1 cellular context compared by ENCODE assay signal in the genomic region with DNA sequence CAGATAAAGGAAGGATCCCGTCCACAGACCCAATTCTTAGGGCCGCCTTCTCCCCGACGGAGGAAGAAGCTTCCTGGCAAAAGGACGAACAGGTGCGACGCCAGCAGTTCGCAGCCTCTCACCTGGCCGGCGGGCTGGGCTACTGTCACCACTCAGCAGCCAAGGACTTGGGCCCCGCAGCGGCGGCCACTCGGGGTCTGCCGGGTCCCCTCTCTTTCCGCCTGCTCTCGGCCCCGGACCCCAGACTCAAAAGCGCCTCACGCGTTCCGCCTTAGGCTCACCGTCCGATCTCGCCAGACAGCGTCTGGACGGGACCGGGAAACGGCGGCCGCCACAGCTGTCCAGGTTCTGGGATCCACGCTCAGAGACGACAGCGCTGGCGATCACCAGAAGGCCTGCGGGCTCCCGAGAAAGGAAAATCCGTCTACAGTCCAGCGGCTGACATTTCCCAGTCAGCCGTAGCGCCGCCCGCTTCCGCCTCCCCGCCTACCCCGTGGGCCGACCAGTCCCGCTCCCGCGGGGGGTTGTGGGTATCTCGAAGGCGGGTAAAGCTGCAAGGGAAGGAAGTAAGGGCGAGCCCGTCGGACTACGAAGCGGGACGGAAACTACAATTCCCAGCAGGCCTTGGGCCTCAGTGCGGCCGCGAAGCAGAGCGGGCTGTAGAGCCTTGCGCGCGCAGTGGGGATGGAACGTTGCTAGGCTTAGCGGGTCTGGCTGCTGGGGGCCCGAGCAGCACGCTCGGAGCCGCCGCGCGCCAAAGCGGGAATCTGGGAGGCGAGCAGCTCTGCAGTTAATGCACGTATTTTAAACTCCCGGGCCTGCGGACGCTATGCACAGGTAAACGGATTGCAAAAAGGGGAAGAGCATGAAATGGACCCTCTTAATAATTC.
TF ChIP-seq lines count a peak whose summit lies in the region.

A gene (minus strand): TSS at position 454 of the 890 bp plus-strand sequence. CDS start 8,538 bp downstream, outside the sequence.
A gene (plus strand): TSS at position 678 of the 890 bp plus-strand sequence. CDS start 152 bp downstream, at position 830.

TF ChIP-seq in HepG2, 621 proteins besides CTCF, POLR2A, EP300 and RAD21 (continued from another document and continues in another):
- peak; percentile 24 for TF ChIP-seq ISL2 (CRISPR knock-in tag; IDR thresholded peaks at IDR 0.05)
- peak; percentile 82 for TF ChIP-seq HNRNPLL (IDR thresholded peaks at IDR 0.05; ENCODE audit: low read depth, low read length, poor library complexity, severe bottlenecking)
- peak; percentile 6; the same call in 1 of the 2 replicates for TF ChIP-seq ZNF816 (CRISPR knock-in tag; IDR thresholded peaks at IDR 0.05; ENCODE audit: borderline replicate concordance)
- TF ChIP-seq ZNF737 (CRISPR knock-in tag; IDR thresholded peaks at IDR 0.05; ENCODE audit: borderline replicate concordance) = 0 out of 2 replicates have a peak, but pooled peaks have one; percentile 34
- TF ChIP-seq KLF13 (CRISPR knock-in tag; IDR thresholded peaks at IDR 0.05) = no peak
- TF ChIP-seq, protein P1, sequence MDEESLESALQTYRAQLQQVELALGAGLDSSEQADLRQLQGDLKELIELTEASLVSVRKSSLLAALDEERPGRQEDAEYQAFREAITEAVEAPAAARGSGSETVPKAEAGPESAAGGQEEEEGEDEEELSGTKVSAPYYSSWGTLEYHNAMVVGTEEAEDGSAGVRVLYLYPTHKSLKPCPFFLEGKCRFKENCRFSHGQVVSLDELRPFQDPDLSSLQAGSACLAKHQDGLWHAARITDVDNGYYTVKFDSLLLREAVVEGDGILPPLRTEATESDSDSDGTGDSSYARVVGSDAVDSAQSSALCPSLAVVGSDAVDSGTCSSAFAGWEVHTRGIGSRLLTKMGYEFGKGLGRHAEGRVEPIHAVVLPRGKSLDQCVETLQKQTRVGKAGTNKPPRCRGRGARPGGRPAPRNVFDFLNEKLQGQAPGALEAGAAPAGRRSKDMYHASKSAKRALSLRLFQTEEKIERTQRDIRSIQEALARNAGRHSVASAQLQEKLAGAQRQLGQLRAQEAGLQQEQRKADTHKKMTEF (CRISPR knock-in tag; IDR thresholded peaks at IDR 0.05) = peak; percentile 84; the same call in 1 of the 2 replicates
- peak; percentile 52 for TF ChIP-seq HIVEP1 (CRISPR knock-in tag; IDR thresholded peaks at IDR 0.05)
- no peak for TF ChIP-seq SOX13 (IDR thresholded peaks at IDR 0.05)
- TF ChIP-seq SOX13 (CRISPR knock-in tag; conservative IDR thresholded peaks at IDR 0.05 in 1 of 2, IDR thresholded peaks at IDR 0.05 in 1 of 2) = peak in 1 of 2 experiments; percentile 49; a peak in 2 of 4 replicates
- TF ChIP-seq MTA1 (CRISPR knock-in tag; IDR thresholded peaks at IDR 0.05; ENCODE audit: borderline replicate concordance) = 0 out of 2 replicates have a peak, but pooled peaks have one; percentile 61
- peak; percentile 83 for TF ChIP-seq ZNF350 (CRISPR knock-in tag; IDR thresholded peaks at IDR 0.05; ENCODE audit: borderline replicate concordance, low read depth)
- no peak for TF ChIP-seq TP53 (CRISPR knock-in tag; conservative IDR thresholded peaks at IDR 0.05)
- TF ChIP-seq, protein P2, sequence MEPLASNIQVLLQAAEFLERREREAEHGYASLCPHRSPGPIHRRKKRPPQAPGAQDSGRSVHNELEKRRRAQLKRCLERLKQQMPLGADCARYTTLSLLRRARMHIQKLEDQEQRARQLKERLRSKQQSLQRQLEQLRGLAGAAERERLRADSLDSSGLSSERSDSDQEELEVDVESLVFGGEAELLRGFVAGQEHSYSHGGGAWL (CRISPR knock-in tag; IDR thresholded peaks at IDR 0.05) = peak; percentile 39
- TF ChIP-seq MAFG (CRISPR knock-in tag; IDR thresholded peaks at IDR 0.05) = no peak
- TF ChIP-seq, protein P3, sequence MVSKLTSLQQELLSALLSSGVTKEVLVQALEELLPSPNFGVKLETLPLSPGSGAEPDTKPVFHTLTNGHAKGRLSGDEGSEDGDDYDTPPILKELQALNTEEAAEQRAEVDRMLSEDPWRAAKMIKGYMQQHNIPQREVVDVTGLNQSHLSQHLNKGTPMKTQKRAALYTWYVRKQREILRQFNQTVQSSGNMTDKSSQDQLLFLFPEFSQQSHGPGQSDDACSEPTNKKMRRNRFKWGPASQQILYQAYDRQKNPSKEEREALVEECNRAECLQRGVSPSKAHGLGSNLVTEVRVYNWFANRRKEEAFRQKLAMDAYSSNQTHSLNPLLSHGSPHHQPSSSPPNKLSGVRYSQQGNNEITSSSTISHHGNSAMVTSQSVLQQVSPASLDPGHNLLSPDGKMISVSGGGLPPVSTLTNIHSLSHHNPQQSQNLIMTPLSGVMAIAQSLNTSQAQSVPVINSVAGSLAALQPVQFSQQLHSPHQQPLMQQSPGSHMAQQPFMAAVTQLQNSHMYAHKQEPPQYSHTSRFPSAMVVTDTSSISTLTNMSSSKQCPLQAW (CRISPR knock-in tag; IDR thresholded peaks at IDR 0.05) = peak; percentile 94
- TF ChIP-seq PHF8 (CRISPR knock-in tag; IDR thresholded peaks at IDR 0.05) = peak; percentile 76
- 0 out of 2 replicates have a peak, but pooled peaks have one; percentile 37 for TF ChIP-seq TMF1 (CRISPR knock-in tag; IDR thresholded peaks at IDR 0.05; ENCODE audit: low read depth)
- peak; percentile 56 for TF ChIP-seq SP5 (CRISPR knock-in tag; IDR thresholded peaks at IDR 0.05; ENCODE audit: borderline replicate concordance, low read depth)
- no peak for TF ChIP-seq ZNF232 (CRISPR knock-in tag; IDR thresholded peaks at IDR 0.05; ENCODE audit: borderline replicate concordance)
- peak; percentile 84 for TF ChIP-seq ZMYM4 (CRISPR knock-in tag; IDR thresholded peaks at IDR 0.05)
- TF ChIP-seq, protein P4, sequence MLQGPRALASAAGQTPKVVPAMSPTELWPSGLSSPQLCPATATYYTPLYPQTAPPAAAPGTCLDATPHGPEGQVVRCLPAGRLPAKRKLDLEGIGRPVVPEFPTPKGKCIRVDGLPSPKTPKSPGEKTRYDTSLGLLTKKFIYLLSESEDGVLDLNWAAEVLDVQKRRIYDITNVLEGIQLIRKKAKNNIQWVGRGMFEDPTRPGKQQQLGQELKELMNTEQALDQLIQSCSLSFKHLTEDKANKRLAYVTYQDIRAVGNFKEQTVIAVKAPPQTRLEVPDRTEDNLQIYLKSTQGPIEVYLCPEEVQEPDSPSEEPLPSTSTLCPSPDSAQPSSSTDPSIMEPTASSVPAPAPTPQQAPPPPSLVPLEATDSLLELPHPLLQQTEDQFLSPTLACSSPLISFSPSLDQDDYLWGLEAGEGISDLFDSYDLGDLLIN (CRISPR knock-in tag; IDR thresholded peaks at IDR 0.05; ENCODE audit: borderline replicate concordance) = no peak
- TF ChIP-seq SMAD3 (CRISPR knock-in tag; IDR thresholded peaks at IDR 0.05) = 0 out of 2 replicates have a peak, but pooled peaks have one; percentile 33
- peak; percentile 86 for TF ChIP-seq ZNF558 (CRISPR knock-in tag; IDR thresholded peaks at IDR 0.05; ENCODE audit: borderline replicate concordance)
- TF ChIP-seq, protein P5, sequence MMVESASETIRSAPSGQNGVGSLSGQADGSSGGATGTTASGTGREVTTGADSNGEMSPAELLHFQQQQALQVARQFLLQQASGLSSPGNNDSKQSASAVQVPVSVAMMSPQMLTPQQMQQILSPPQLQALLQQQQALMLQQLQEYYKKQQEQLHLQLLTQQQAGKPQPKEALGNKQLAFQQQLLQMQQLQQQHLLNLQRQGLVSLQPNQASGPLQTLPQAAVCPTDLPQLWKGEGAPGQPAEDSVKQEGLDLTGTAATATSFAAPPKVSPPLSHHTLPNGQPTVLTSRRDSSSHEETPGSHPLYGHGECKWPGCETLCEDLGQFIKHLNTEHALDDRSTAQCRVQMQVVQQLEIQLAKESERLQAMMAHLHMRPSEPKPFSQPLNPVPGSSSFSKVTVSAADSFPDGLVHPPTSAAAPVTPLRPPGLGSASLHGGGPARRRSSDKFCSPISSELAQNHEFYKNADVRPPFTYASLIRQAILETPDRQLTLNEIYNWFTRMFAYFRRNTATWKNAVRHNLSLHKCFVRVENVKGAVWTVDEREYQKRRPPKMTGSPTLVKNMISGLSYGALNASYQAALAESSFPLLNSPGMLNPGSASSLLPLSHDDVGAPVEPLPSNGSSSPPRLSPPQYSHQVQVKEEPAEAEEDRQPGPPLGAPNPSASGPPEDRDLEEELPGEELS (CRISPR knock-in tag; IDR thresholded peaks at IDR 0.05) = peak; percentile 60; the same call in 1 of the 2 replicates
- peak; percentile 83 for TF ChIP-seq FOXK1 (CRISPR knock-in tag; IDR thresholded peaks at IDR 0.05; ENCODE audit: borderline replicate concordance, low read depth)
- TF ChIP-seq SP2 (CRISPR knock-in tag; IDR thresholded peaks at IDR 0.05) = peak; percentile 75
- TF ChIP-seq FOSL2 (CRISPR knock-in tag; IDR thresholded peaks at IDR 0.05) = peak; percentile 33; the same call in 1 of the 2 replicates
- TF ChIP-seq ZNF883 (CRISPR knock-in tag; IDR thresholded peaks at IDR 0.05; ENCODE audit: not compliant biosample characterization) = peak; percentile 41
- 0 out of 2 replicates have a peak, but pooled peaks have one; percentile 19 for TF ChIP-seq HNRNPL (IDR thresholded peaks at IDR 0.05; ENCODE audit: low read depth, low read length)
- TF ChIP-seq ZFP36L1 (CRISPR knock-in tag; IDR thresholded peaks at IDR 0.05) = 0 out of 2 replicates have a peak, but pooled peaks have one; percentile 77
- peak; percentile 37; the same call in 1 of the 2 replicates for TF ChIP-seq ZSCAN29 (CRISPR knock-in tag; conservative IDR thresholded peaks at IDR 0.05)
- TF ChIP-seq BCL6 (CRISPR knock-in tag; IDR thresholded peaks at IDR 0.05) = peak; percentile 50
- peak; percentile 90; the same call in 1 of the 2 replicates for TF ChIP-seq IRF2 (CRISPR knock-in tag; IDR thresholded peaks at IDR 0.05)
- peak; percentile 54; the same call in 1 of the 2 replicates for TF ChIP-seq KLF11 (CRISPR knock-in tag; IDR thresholded peaks at IDR 0.05)
- TF ChIP-seq, protein P6, sequence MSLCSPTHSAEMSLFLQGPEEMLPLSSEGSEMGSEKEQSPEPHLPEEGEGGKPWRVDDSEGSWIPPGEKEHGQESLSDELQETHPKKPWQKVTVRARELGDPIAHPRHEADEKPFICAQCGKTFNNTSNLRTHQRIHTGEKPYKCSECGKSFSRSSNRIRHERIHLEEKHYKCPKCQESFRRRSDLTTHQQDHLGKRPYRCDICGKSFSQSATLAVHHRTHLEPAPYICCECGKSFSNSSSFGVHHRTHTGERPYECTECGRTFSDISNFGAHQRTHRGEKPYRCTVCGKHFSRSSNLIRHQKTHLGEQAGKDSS (CRISPR knock-in tag; IDR thresholded peaks at IDR 0.05; ENCODE audit: borderline replicate concordance, low read depth) = 0 out of 2 replicates have a peak, but pooled peaks have one; percentile 36
- TF ChIP-seq HOXA5 (CRISPR knock-in tag; IDR thresholded peaks at IDR 0.05) = peak; percentile 80
- TF ChIP-seq ZNF354B (CRISPR knock-in tag; IDR thresholded peaks at IDR 0.05) = no peak
- 0 out of 2 replicates have a peak, but pooled peaks have one; percentile 47 for TF ChIP-seq ZNF572 (CRISPR knock-in tag; IDR thresholded peaks at IDR 0.05)
- TF ChIP-seq ZNF274 (CRISPR knock-in tag; IDR thresholded peaks at IDR 0.05) = peak; percentile 79; the same call in 1 of the 2 replicates
- TF ChIP-seq, protein P7, sequence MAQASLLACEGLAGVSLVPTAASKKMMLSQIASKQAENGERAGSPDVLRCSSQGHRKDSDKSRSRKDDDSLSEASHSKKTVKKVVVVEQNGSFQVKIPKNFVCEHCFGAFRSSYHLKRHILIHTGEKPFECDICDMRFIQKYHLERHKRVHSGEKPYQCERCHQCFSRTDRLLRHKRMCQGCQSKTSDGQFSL (CRISPR knock-in tag; IDR thresholded peaks at IDR 0.05) = no peak
- peak; percentile 44; the same call in 1 of the 2 replicates for TF ChIP-seq PPARG (CRISPR knock-in tag; conservative IDR thresholded peaks at IDR 0.05)
- TF ChIP-seq THAP11 (CRISPR knock-in tag; IDR thresholded peaks at IDR 0.05) = peak; percentile 99
- no peak for TF ChIP-seq SCMH1 (CRISPR knock-in tag; IDR thresholded peaks at IDR 0.05; ENCODE audit: borderline replicate concordance)
- no peak for TF ChIP-seq HOXA7 (CRISPR knock-in tag; IDR thresholded peaks at IDR 0.05)
- peak; percentile 71; the same call in 1 of the 2 replicates for TF ChIP-seq ZNF121 (CRISPR knock-in tag; IDR thresholded peaks at IDR 0.05)
- TF ChIP-seq POLR2AphosphoS5 (IDR thresholded peaks at IDR 0.05; ENCODE audit: low read depth, low read length) = peak; percentile 81
- TF ChIP-seq TCF7 (IDR thresholded peaks at IDR 0.05; ENCODE audit: low read depth) = no peak
- no peak for TF ChIP-seq KLF9 (CRISPR knock-in tag; IDR thresholded peaks at IDR 0.05; ENCODE audit: low read depth)
- peak; percentile 89 for TF ChIP-seq SUZ12 (IDR thresholded peaks at IDR 0.05; ENCODE audit: low read depth, low read length)
- TF ChIP-seq ZNF878 (CRISPR knock-in tag; IDR thresholded peaks at IDR 0.05) = 0 out of 2 replicates have a peak, but pooled peaks have one; percentile 16
- peak; percentile 90 for TF ChIP-seq REPIN1 (CRISPR knock-in tag; IDR thresholded peaks at IDR 0.05; ENCODE audit: borderline replicate concordance, low read depth)
- TF ChIP-seq ZNF891 (CRISPR knock-in tag; IDR thresholded peaks at IDR 0.05) = peak; percentile 74
- TF ChIP-seq, protein P8, sequence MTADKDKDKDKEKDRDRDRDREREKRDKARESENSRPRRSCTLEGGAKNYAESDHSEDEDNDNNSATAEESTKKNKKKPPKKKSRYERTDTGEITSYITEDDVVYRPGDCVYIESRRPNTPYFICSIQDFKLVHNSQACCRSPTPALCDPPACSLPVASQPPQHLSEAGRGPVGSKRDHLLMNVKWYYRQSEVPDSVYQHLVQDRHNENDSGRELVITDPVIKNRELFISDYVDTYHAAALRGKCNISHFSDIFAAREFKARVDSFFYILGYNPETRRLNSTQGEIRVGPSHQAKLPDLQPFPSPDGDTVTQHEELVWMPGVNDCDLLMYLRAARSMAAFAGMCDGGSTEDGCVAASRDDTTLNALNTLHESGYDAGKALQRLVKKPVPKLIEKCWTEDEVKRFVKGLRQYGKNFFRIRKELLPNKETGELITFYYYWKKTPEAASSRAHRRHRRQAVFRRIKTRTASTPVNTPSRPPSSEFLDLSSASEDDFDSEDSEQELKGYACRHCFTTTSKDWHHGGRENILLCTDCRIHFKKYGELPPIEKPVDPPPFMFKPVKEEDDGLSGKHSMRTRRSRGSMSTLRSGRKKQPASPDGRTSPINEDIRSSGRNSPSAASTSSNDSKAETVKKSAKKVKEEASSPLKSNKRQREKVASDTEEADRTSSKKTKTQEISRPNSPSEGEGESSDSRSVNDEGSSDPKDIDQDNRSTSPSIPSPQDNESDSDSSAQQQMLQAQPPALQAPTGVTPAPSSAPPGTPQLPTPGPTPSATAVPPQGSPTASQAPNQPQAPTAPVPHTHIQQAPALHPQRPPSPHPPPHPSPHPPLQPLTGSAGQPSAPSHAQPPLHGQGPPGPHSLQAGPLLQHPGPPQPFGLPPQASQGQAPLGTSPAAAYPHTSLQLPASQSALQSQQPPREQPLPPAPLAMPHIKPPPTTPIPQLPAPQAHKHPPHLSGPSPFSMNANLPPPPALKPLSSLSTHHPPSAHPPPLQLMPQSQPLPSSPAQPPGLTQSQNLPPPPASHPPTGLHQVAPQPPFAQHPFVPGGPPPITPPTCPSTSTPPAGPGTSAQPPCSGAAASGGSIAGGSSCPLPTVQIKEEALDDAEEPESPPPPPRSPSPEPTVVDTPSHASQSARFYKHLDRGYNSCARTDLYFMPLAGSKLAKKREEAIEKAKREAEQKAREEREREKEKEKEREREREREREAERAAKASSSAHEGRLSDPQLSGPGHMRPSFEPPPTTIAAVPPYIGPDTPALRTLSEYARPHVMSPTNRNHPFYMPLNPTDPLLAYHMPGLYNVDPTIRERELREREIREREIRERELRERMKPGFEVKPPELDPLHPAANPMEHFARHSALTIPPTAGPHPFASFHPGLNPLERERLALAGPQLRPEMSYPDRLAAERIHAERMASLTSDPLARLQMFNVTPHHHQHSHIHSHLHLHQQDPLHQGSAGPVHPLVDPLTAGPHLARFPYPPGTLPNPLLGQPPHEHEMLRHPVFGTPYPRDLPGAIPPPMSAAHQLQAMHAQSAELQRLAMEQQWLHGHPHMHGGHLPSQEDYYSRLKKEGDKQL (CRISPR knock-in tag; IDR thresholded peaks at IDR 0.05; ENCODE audit: low read depth) = peak; percentile 36; the same call in 1 of the 2 replicates
